ENCODE assay signal across 9 cellular contexts in the genomic region with DNA sequence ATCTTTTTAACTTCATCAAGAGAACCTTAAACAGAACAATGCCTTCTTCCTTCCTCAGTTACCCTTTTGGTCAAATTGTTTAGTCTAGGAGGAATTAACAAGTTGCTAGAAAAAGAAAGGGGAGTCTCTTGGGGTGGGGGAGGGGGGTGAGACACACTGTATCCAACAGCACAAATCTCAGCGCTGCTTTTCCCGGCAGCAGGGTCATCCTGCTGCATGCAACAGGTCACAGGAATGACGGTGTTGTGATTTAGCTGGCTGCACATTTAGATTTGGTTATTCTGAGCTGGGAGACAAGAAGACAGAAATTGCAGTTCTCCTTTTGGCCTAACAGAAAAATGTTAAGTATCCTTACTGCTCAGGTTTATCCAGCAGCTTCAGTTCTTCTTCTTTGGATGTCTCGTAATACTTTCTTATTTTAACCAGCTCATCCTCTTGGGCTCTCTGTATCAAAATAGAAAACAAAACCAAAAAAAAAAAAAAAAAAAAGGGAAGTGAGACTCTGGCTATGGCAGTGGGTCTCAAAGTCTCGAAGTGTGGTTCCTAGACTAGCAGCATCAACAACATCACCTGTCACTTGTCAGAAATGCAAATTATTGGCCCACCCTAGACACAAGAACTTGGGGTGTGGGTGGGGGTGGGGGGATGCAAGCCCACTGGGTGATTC.
A peak's percentile ranks its signal among the peaks of the same experiment; 100 is the strongest.
DNase-seq lines count a peak whose midpoint lies in the region; ATAC-seq and TF ChIP-seq lines count a peak whose summit lies in the region.
"Had no signal": no experiment of that assay in that cellular context is flagged by ENCODE, and none has a peak within 500 bp of the region (broad histone marks: within the 10 kb centered on the region; RNA-seq: fewer than 3 reads in every experiment).

No MANE protein-coding gene starts in this region.

- no peak for TF ChIP-seq CTCF in omental fat pad (IDR thresholded peaks at IDR 0.05)
- TF ChIP-seq CTCF in foreskin keratinocyte (conservative IDR thresholded peaks at IDR 0.05): no peak

- in situ Hi-C loops in ACHN (cut with HindIII; ENCODE audit: low pct_ligation_motif_present, low pct_unique_long_range_greater_than_20kb, low sequenced_read_pairs): no loop called here

- H3K4me1 ChIP-seq in foreskin keratinocyte: no peaks in the 10 kb centered on the region

- no peak overlapping the region for H3K27ac ChIP-seq in foreskin keratinocyte

- peak; percentile 90 for ATAC-seq in GM19023 (IDR thresholded peaks at IDR 0.05; ENCODE audit: unreplicated experiment)
- peak; percentile 89 for ATAC-seq in HG02943 (IDR thresholded peaks at IDR 0.05; ENCODE audit: low read depth, unreplicated experiment)
- ATAC-seq in omental fat pad (ENCODE audit: low FRiP score): peak; percentile 32
- no peak for ATAC-seq in foreskin keratinocyte

- DNase-seq in SKM-1 (lab: John Stamatoyannopoulos, UW; ENCODE audit: unreplicated experiment): peak; percentile 55
- no peak for DNase-seq in omental fat pad (ENCODE audit: low spot score)
- DNase-seq in COR-L47 (lab: John Stamatoyannopoulos, UW): no peak
- no peak for DNase-seq in ACHN
- DNase-seq in foreskin keratinocyte: no peak
- no peak for DNase-seq in activated T-cell treated with anti-CD3 and anti-CD28 coated beads, Interleukin-2, amount 50 U/mL, for 48 hours
- DNase-seq: activated naive CD8-positive, alpha-beta T cell treated with anti-CD3 and anti-CD28 coated beads, Interleukin-2, amount 10 ng/mL, durations not matched to agents 7 days and 5 days had no signal

- H3K27me3 ChIP-seq in foreskin keratinocyte: no peaks in the 10 kb centered on the region
